In the genomic region with DNA sequence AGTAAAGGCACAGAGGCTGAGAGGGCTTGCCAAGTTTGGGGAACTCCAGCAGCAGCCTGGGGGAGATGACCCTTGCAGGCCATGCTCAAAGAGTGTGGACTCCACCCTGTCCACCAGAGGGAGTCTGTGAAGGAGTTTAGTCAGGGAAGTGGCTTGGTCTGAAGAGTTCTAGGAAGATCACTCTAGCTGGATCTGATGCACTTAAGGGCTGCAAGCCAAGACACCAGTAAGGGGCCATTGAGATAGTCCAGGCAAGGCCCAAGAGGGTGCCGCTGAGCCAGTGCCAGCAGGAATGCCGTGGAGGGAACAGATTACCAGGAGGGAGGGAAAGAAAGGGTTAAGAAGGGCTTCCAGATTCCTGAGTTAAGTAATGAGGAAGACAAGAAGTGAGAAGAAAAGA, we compare ENCODE assay signal across 8 cellular contexts.
A peak's percentile ranks its signal among the peaks of the same experiment; 100 is the strongest.
DNase-seq lines count a peak whose midpoint lies in the region; ATAC-seq and TF ChIP-seq lines count a peak whose summit lies in the region.

No MANE protein-coding gene starts in this region.

- DNase-seq in AG09319 (ENCODE audit: extremely low read depth, low read depth): peak; percentile 12
- peak; percentile 88 for DNase-seq in NB4 (ENCODE audit: low read depth)
- peak; percentile 47 to 59 for DNase-seq in activated CD4-positive, alpha-beta T cell treated with anti-CD3 and anti-CD28 coated beads, Interleukin-2, amount 50 U/mL, for 48 hours
- DNase-seq in fibroblast of pulmonary artery (ENCODE audit: low read depth): peak; percentile 87
- no peak for DNase-seq in omental fat pad (ENCODE audit: low spot score)

- TF ChIP-seq CTCF in AG09319 (IDR thresholded peaks at IDR 0.05; ENCODE audit: low read depth, low read length): peak; percentile 77
- TF ChIP-seq CTCF in GM12874 (IDR thresholded peaks at IDR 0.05; ENCODE audit: insufficient read depth, low read depth, low read length): peak; percentile 84
- TF ChIP-seq CTCF in NB4 (IDR thresholded peaks at IDR 0.05; ENCODE audit: low read depth, low read length): peak; percentile 94
- peak; percentile 95 for TF ChIP-seq CTCF in fibroblast of pulmonary artery (IDR thresholded peaks at IDR 0.05; ENCODE audit: low read length, missing control alignments)
- peak in 2 of 3 donors; percentile 13 to 32 for TF ChIP-seq CTCF in omental fat pad (IDR thresholded peaks at IDR 0.05)

- ATAC-seq in HG02571 (IDR thresholded peaks at IDR 0.05; ENCODE audit: unreplicated experiment) (peak; percentile 83), omental fat pad (ENCODE audit: low FRiP score) (peak; percentile 89), HG02840 (IDR thresholded peaks at IDR 0.05; ENCODE audit: low FRiP score, unreplicated experiment) (no peak)

- no peak overlapping the region for H3K4me3 ChIP-seq in NB4 (ENCODE audit: low read depth, low read length)
- no peak overlapping the region for H3K4me3 ChIP-seq in fibroblast of pulmonary artery (replicated peaks; ENCODE audit: low read depth, low read length)

- TF ChIP-seq POLR2A in NB4 (IDR thresholded peaks at IDR 0.05; ENCODE audit: extremely low read depth, insufficient read length): no peak

Comparison
In these comparisons a context has a peak if more than half of its experiments do, and no peak if none do; other contexts are left out.
1. CTCF ChIP-seq: peak in every context shown above with its lines; median percentile 95 in fibroblast of pulmonary artery; 94 in NB4; 84 in GM12874; 77 in AG09319; 22 in omental fat pad.